8 cellular contexts compared by ENCODE assay signal in genomic region chr12:8912910-8913309, GRCh38. TPM values are rescaled to one million over a fixed set of nuclear protein-coding genes. Genes with fewer than 3 reads are reported as not detected.
DNase-seq lines count a peak whose midpoint lies in the region; ATAC-seq and TF ChIP-seq lines count a peak whose summit lies in the region.

No MANE protein-coding gene starts in this region.

- ATAC-seq in GM19463 (IDR thresholded peaks at IDR 0.05; ENCODE audit: unreplicated experiment) (no peak), HG03280 (IDR thresholded peaks at IDR 0.05; ENCODE audit: unreplicated experiment) (no peak)

- H3K36me3 Mint-ChIP-seq in neural crest cell (ENCODE audit: low read depth) = no peaks in the 10 kb centered on the region

- H3K27ac ChIP-seq in effector memory CD4-positive, alpha-beta T cell (ENCODE audit: insufficient read depth, low read length, poor library complexity, severe bottlenecking) = peak overlapping the region; percentile 47

- DNase-seq in activated CD4-positive, alpha-beta T cell treated with anti-CD3 and anti-CD28 coated beads for 48 hours = peak; percentile 17
- DNase-seq in activated CD4-positive, alpha-beta T cell treated with anti-CD3 and anti-CD28 coated beads, Interleukin-2, amount 50 U/mL, for 4 hours = no peak
- DNase-seq in NCI-H345 (lab: John Stamatoyannopoulos, UW) (peak; percentile 16), neural crest cell (ENCODE audit: low read depth, low spot score) (peak; percentile 11), AML-193 (lab: John Stamatoyannopoulos, UW) (no peak)
- DNase-seq in effector memory CD4-positive, alpha-beta T cell = no peak

- peak overlapping the region; percentile 95 for H3K4me3 Mint-ChIP-seq in neural crest cell

- peak overlapping the region; percentile 100 for H3K27ac Mint-ChIP-seq in neural crest cell (ENCODE audit: unreplicated experiment)

- peak; percentile 68 for TF ChIP-seq CTCF in neural crest cell (conservative IDR thresholded peaks at IDR 0.05)

- H3K4me3 ChIP-seq in effector memory CD4-positive, alpha-beta T cell (ENCODE audit: insufficient read depth, low read depth, low read length, poor library complexity, severe bottlenecking) = no peak overlapping the region

- H3K27me3 Mint-ChIP-seq in neural crest cell (ENCODE audit: low read depth) = no peaks in the 10 kb centered on the region

- peaks cover 25% of the 10 kb centered on the region for H3K4me1 Mint-ChIP-seq in neural crest cell

- H3K27me3 ChIP-seq in effector memory CD4-positive, alpha-beta T cell (replicated peaks; ENCODE audit: control insufficient read depth, insufficient read depth, low read length, poor library complexity, severe bottlenecking) = no peaks in the 10 kb centered on the region

- peaks cover 16% of the 10 kb centered on the region for H3K4me1 ChIP-seq in effector memory CD4-positive, alpha-beta T cell (ENCODE audit: control insufficient read depth, insufficient read depth, low read length, poor library complexity, severe bottlenecking)

- no peaks in the 10 kb centered on the region for H3K9me3 ChIP-seq in effector memory CD4-positive, alpha-beta T cell (ENCODE audit: control insufficient read depth, low read length)

- no peaks in the 10 kb centered on the region for H3K36me3 ChIP-seq in effector memory CD4-positive, alpha-beta T cell (ENCODE audit: control insufficient read depth, insufficient read depth, low read length)

- H3K9me3 Mint-ChIP-seq in neural crest cell = no peaks in the 10 kb centered on the region

RNA-seq across cellular contexts. Expression of gene PHC1, which starts 1.4 kb away (rescaled TPM):
- 108 and 111 TPM in 2 replicates for total RNA-seq in neural crest cell

RNA-seq across cellular contexts. Expression of gene M6PR, which starts 36.5 kb away (rescaled TPM):
- total RNA-seq in neural crest cell = 143 and 151 TPM in 2 replicates

Comparison
In these comparisons a context has a peak if more than half of its experiments do, and no peak if none do; other contexts are left out.
1. DNase-seq: peak in activated CD4-positive, alpha-beta T cell treated with anti-CD3 and anti-CD28 coated beads for 48 hours (single experiment), NCI-H345 (single experiment) and neural crest cell (single experiment); none in activated CD4-positive, alpha-beta T cell treated with anti-CD3 and anti-CD28 coated beads, Interleukin-2, amount 50 U/mL, for 4 hours (0 of 2), effector memory CD4-positive, alpha-beta T cell (0 of 3) and AML-193 (0 of 2).